ENCODE assay signal across 9 cellular contexts in the genomic region with DNA sequence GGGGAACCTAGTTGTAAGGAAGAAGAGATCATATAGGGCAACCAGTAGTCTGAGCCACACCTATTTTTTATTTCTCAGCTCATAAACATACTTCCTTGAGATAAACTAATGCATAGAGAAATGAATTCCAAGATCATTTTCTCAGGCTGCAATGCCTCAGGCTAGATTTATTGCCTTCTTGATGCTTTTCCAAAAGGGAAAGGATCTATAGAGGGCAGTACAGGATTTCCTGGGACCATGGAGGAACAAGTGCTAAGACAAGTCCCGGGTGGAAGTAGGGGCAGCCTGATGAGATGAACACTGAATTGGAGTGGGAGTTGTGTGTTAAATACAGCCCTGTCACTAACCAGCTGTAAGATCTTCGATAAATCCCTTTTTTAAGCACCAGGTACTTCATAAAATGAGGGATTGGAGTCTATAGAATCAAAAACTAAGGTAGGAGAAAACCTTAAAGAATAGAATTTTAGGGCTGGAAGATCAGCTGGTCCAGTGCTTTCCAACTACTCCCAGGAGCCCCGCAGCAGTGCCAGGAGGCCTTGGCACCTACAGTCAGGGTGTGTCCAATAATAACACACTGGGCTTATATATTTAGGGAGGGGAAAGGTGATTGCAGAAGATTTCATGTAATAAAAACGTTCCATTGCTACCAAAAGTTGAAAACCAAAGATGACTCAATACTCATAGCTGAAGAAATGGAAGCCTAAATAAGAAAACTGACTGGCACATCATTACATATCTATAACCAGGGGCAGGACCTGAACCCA. TPM values are rescaled to one million over a fixed set of nuclear protein-coding genes. Genes with fewer than 3 reads are reported as not detected.
DNase-seq lines count a peak whose midpoint lies in the region; ATAC-seq, FAIRE-seq and TF ChIP-seq lines count a peak whose summit lies in the region.
"Had no signal": no experiment of that assay in that cellular context is flagged by ENCODE, and none has a peak within 500 bp of the region (broad histone marks: within the 10 kb centered on the region; RNA-seq: fewer than 3 reads in every experiment).

No MANE protein-coding gene starts in this region.

- DNase-seq in cardiac muscle cell (ENCODE audit: low read depth in 1 of 2, low spot score in 1 of 2) (peak; percentile 50 to 57), cardiac septum (ENCODE audit: low spot score) (no peak), left ventricle myocardium superior (no peak), type B pancreatic cell (ENCODE audit: extremely low spot score, unreplicated experiment) (no peak)
- no peak for DNase-seq in activated naive CD4-positive, alpha-beta T cell treated with anti-CD3 and anti-CD28 coated beads for 36 hours
- no peak for DNase-seq in activated T-cell treated with anti-CD3 and anti-CD28 coated beads, Interleukin-2, amount 50 U/mL, for 1 hour
- DNase-seq in effector CD4-positive, alpha-beta T cell, result no peak

- ATAC-seq in left ventricle myocardium superior, result peak; percentile 36

- no peak overlapping the region for H3K4me3 ChIP-seq in cardiac muscle cell

- no peaks in the 10 kb centered on the region for H3K27me3 Mint-ChIP-seq in type B pancreatic cell
- H3K27me3 Mint-ChIP-seq in activated naive CD4-positive, alpha-beta T cell treated with anti-CD3 and anti-CD28 coated beads for 36 hours (ENCODE audit: low read depth), result no peaks in the 10 kb centered on the region

- H3K4me1 Mint-ChIP-seq in type B pancreatic cell (ENCODE audit: unreplicated experiment), result no peaks in the 10 kb centered on the region
- peaks cover 30% of the 10 kb centered on the region for H3K4me1 Mint-ChIP-seq in activated naive CD4-positive, alpha-beta T cell treated with anti-CD3 and anti-CD28 coated beads for 36 hours (ENCODE audit: low read depth)

- peaks cover 3% of the 10 kb centered on the region for H3K36me3 Mint-ChIP-seq in type B pancreatic cell
- peaks cover 12% of the 10 kb centered on the region for H3K36me3 Mint-ChIP-seq in activated naive CD4-positive, alpha-beta T cell treated with anti-CD3 and anti-CD28 coated beads for 36 hours (ENCODE audit: low read depth)

- FAIRE-seq in TTC549 (lab: Jason Lieb, UNC), result peak; percentile 49
- FAIRE-seq: GM19239 had no signal

- peaks cover 20% of the 10 kb centered on the region for H3K36me3 ChIP-seq in cardiac muscle cell

- no peaks in the 10 kb centered on the region for H3K9me3 Mint-ChIP-seq in type B pancreatic cell
- no peaks in the 10 kb centered on the region for H3K9me3 Mint-ChIP-seq in activated naive CD4-positive, alpha-beta T cell treated with anti-CD3 and anti-CD28 coated beads for 36 hours

- peak; percentile 52 for TF ChIP-seq CTCF in cardiac muscle cell (IDR thresholded peaks at IDR 0.05; ENCODE audit: low read depth, low read length)
- peak; percentile 47 for TF ChIP-seq CTCF in type B pancreatic cell (conservative IDR thresholded peaks at IDR 0.05)

- H3K4me1 ChIP-seq in cardiac muscle cell (ENCODE audit: low read depth), result no peaks in the 10 kb centered on the region

- no peak overlapping the region for H3K27ac ChIP-seq in cardiac muscle cell

- CTCF ChIA-PET in activated naive CD4-positive, alpha-beta T cell treated with anti-CD3 and anti-CD28 coated beads for 36 hours (lab: Charles Lee), result interaction anchor here (1.2 to 1.9 kb wide), 2 partner anchors 10 to 72 kb away, joined by 3 to 9 read pairs; a partner anchor contains a TSS

- intact Hi-C loops in cardiac septum (cut with DNase I) (no loop called here), left ventricle myocardium superior (cut with micrococcal nuclease) (no loop called here)
- intact Hi-C loops in activated naive CD4-positive, alpha-beta T cell treated with anti-CD3 and anti-CD28 coated beads for 36 hours (cut with micrococcal nuclease), result no loop called here

- H3K27me3 ChIP-seq in cardiac muscle cell, result no peaks in the 10 kb centered on the region

- no peaks in the 10 kb centered on the region for H3K9me3 ChIP-seq in cardiac muscle cell (ENCODE audit: low read depth)

- H3K4me3 Mint-ChIP-seq in type B pancreatic cell, result no peak overlapping the region
- no peak overlapping the region for H3K4me3 Mint-ChIP-seq in activated naive CD4-positive, alpha-beta T cell treated with anti-CD3 and anti-CD28 coated beads for 36 hours

- no peak overlapping the region for H3K27ac Mint-ChIP-seq in type B pancreatic cell
- H3K27ac Mint-ChIP-seq in activated naive CD4-positive, alpha-beta T cell treated with anti-CD3 and anti-CD28 coated beads for 36 hours, result no peak overlapping the region

RNA-seq across cellular contexts. Expression of a gene that starts 58.1 kb away (rescaled TPM):
- total RNA-seq in cardiac muscle cell (14.0 and 21.2 TPM in 2 replicates), cardiac septum (22.8 TPM), left ventricle myocardium superior (14.6 TPM), type B pancreatic cell (ENCODE audit: low replicate concordance) (19.2 and 26.2 TPM in 2 replicates)
- 12.0 and 19.4 TPM in 2 replicates for polyA plus RNA-seq in cardiac muscle cell
- total RNA-seq in activated naive CD4-positive, alpha-beta T cell treated with anti-CD3 and anti-CD28 coated beads for 36 hours, result 10 to 100 TPM; 11.4 to 11.6 TPM

Comparison
In these comparisons a context has a peak if more than half of its experiments do, and no peak if none do; other contexts are left out.
1. DNase-seq: peak in cardiac muscle cell (2 of 2); none in cardiac septum (single experiment), left ventricle myocardium superior (single experiment), type B pancreatic cell (single experiment), activated naive CD4-positive, alpha-beta T cell treated with anti-CD3 and anti-CD28 coated beads for 36 hours (single experiment), activated T-cell treated with anti-CD3 and anti-CD28 coated beads, Interleukin-2, amount 50 U/mL, for 1 hour (single experiment) and effector CD4-positive, alpha-beta T cell (single experiment).